In the genomic region with DNA sequence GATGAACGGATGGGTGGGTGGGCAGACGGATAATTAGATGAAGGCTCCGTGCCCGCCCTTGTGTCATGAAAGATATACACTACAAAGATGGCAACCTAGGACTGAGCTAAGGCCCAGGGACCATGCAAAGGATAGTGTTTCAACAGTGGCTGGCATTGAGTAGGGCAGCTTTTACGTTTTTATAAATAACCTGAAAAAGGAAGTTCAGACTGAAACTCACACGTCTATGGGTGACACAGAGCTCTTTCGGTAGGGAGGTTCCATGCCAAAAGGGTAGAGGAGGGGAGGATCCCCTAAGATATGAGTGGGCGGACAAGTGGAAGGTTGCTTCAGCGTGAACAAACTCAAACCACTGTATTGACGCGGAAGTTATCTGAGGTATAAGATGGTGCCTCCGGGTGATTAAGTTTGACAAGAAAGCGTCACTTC, we compare ENCODE assay signal across 8 cellular contexts.
DNase-seq lines count a peak whose midpoint lies in the region; ATAC-seq and TF ChIP-seq lines count a peak whose summit lies in the region.

No MANE protein-coding gene starts in this region.

- ATAC-seq in GM21529 (IDR thresholded peaks at IDR 0.05; ENCODE audit: unreplicated experiment) = peak; percentile 78

- peaks cover 6% of the 10 kb centered on the region for H3K27me3 Mint-ChIP-seq in activated T-helper 1 cell treated with anti-CD3 and anti-CD28 coated beads, Interleukin-12 subunit alpha, Interleukin-12 subunit beta, Interleukin-2, Interleukin-4 antibody, amounts not matched to agents 30 ng/mL and 10 ng/mL and 1 ng/mL, durations not matched to agents 14 hours and 24 hours and 36 hours (ENCODE audit: insufficient read depth)

- no peaks in the 10 kb centered on the region for H4K20me1 ChIP-seq in hepatocyte (ENCODE audit: insufficient read depth, poor library complexity, severe bottlenecking)

- no peaks in the 10 kb centered on the region for H3K36me3 ChIP-seq in GM06990 (ENCODE audit: control insufficient read depth, insufficient read depth, low read length)
- no peaks in the 10 kb centered on the region for H3K36me3 ChIP-seq in hepatocyte (replicated peaks; ENCODE audit: insufficient read depth, low read depth)

- no peaks in the 10 kb centered on the region for H3K9me3 ChIP-seq in hepatocyte (ENCODE audit: low read depth)

- peak overlapping the region; percentile 56 for H3K4me3 Mint-ChIP-seq in activated T-helper 1 cell treated with anti-CD3 and anti-CD28 coated beads, Interleukin-12 subunit alpha, Interleukin-12 subunit beta, Interleukin-2, Interleukin-4 antibody, amounts not matched to agents 30 ng/mL and 10 ng/mL and 1 ng/mL, durations not matched to agents 14 hours and 24 hours and 36 hours

- H3K27me3 ChIP-seq in GM06990 (replicated peaks; ENCODE audit: control insufficient read depth, insufficient read depth, low read length) (no peaks in the 10 kb centered on the region), hepatocyte (no peaks in the 10 kb centered on the region)

- H2AFZ ChIP-seq in hepatocyte = no peak overlapping the region

- intact Hi-C loops in activated T-helper 1 cell treated with anti-CD3 and anti-CD28 coated beads, Interleukin-12 subunit alpha, Interleukin-12 subunit beta, Interleukin-2, Interleukin-4 antibody, amounts not matched to agents 30 ng/mL and 10 ng/mL and 1 ng/mL, durations not matched to agents 14 hours and 24 hours and 36 hours (cut with micrococcal nuclease) = loop anchor here (1.0 to 10.0 kb wide), 6 partner anchors 32 to 996 kb away; a partner anchor contains a TSS

- no peaks in the 10 kb centered on the region for H3K79me2 ChIP-seq in hepatocyte

- H3K27ac Mint-ChIP-seq in activated T-helper 1 cell treated with anti-CD3 and anti-CD28 coated beads, Interleukin-12 subunit alpha, Interleukin-12 subunit beta, Interleukin-2, Interleukin-4 antibody, amounts not matched to agents 30 ng/mL and 10 ng/mL and 1 ng/mL, durations not matched to agents 14 hours and 24 hours and 36 hours = peak overlapping the region; percentile 83

- no peaks in the 10 kb centered on the region for H3K9me2 ChIP-seq in hepatocyte (replicated peaks; ENCODE audit: insufficient read depth)

- peaks cover 4% of the 10 kb centered on the region for H3K9me3 Mint-ChIP-seq in activated T-helper 1 cell treated with anti-CD3 and anti-CD28 coated beads, Interleukin-12 subunit alpha, Interleukin-12 subunit beta, Interleukin-2, Interleukin-4 antibody, amounts not matched to agents 30 ng/mL and 10 ng/mL and 1 ng/mL, durations not matched to agents 14 hours and 24 hours and 36 hours

- no peak overlapping the region for H3K4me2 ChIP-seq in hepatocyte

- peaks cover 9% of the 10 kb centered on the region for H3K4me1 Mint-ChIP-seq in activated T-helper 1 cell treated with anti-CD3 and anti-CD28 coated beads, Interleukin-12 subunit alpha, Interleukin-12 subunit beta, Interleukin-2, Interleukin-4 antibody, amounts not matched to agents 30 ng/mL and 10 ng/mL and 1 ng/mL, durations not matched to agents 14 hours and 24 hours and 36 hours (ENCODE audit: low read depth)

- TF ChIP-seq CTCF in GM06990 (IDR thresholded peaks at IDR 0.05; ENCODE audit: insufficient read depth, low read length, poor library complexity, severe bottlenecking) (no peak), hepatocyte (IDR thresholded peaks at IDR 0.05; ENCODE audit: poor library complexity) (no peak)

- WGBS in hepatocyte (ENCODE audit: low lambda C conversion rate, missing lambda C conversion rate) = 94% methylated on average over 13 of the region's 13 CpGs

- peaks cover 5% of the 10 kb centered on the region for H3K36me3 Mint-ChIP-seq in activated T-helper 1 cell treated with anti-CD3 and anti-CD28 coated beads, Interleukin-12 subunit alpha, Interleukin-12 subunit beta, Interleukin-2, Interleukin-4 antibody, amounts not matched to agents 30 ng/mL and 10 ng/mL and 1 ng/mL, durations not matched to agents 14 hours and 24 hours and 36 hours (ENCODE audit: low read depth)

- no peak overlapping the region for H3K27ac ChIP-seq in hepatocyte

- DNase-seq in GM06990 (ENCODE audit: extremely low read depth, insufficient read length) (peak; percentile 62), Kasumi-1 (lab: John Stamatoyannopoulos, UW) (peak; percentile 51 to 58), hepatocyte (ENCODE audit: low spot score) (no peak), DMS53 (lab: John Stamatoyannopoulos, UW) (no peak), glomerular visceral epithelial cell (ENCODE audit: extremely low spot score) (no peak)
- peak; percentile 53 for DNase-seq in activated T-helper 1 cell treated with anti-CD3 and anti-CD28 coated beads, Interleukin-12 subunit alpha, Interleukin-12 subunit beta, Interleukin-2, Interleukin-4 antibody, amounts not matched to agents 30 ng/mL and 10 ng/mL and 1 ng/mL, durations not matched to agents 14 hours and 24 hours and 36 hours (ENCODE audit: low spot score)
- peak; percentile 20 for DNase-seq in stimulated activated CD8-positive, alpha-beta memory T cell treated with anti-CD3 and anti-CD28 coated beads, Interleukin-12 subunit alpha, Interleukin-12 subunit beta, amount 100 ng/mL, for 4 hours (ENCODE audit: low read depth)

- H3K4me3 ChIP-seq in GM06990 (replicated peaks; ENCODE audit: low read depth, low read length) (no peak overlapping the region), hepatocyte (no peak overlapping the region)

- H3K4me1 ChIP-seq in hepatocyte (ENCODE audit: insufficient read depth) = peaks cover 10% of the 10 kb centered on the region

Comparison
In these comparisons a context has a peak if more than half of its experiments do, and no peak if none do; other contexts are left out.
1. DNase-seq: peak in GM06990 (single experiment), Kasumi-1 (2 of 2), activated T-helper 1 cell treated with anti-CD3 and anti-CD28 coated beads, Interleukin-12 subunit alpha, Interleukin-12 subunit beta, Interleukin-2, Interleukin-4 antibody, amounts not matched to agents 30 ng/mL and 10 ng/mL and 1 ng/mL, durations not matched to agents 14 hours and 24 hours and 36 hours (single experiment) and stimulated activated CD8-positive, alpha-beta memory T cell treated with anti-CD3 and anti-CD28 coated beads, Interleukin-12 subunit alpha, Interleukin-12 subunit beta, amount 100 ng/mL, for 4 hours (single experiment); none in hepatocyte (single experiment), DMS53 (single experiment) and glomerular visceral epithelial cell (single experiment).